ENCODE assay signal across 8 cellular contexts in genomic region chr17:44108440-44109311, GRCh38. TPM values are rescaled to one million over a fixed set of nuclear protein-coding genes. Genes with fewer than 3 reads are reported as not detected.
DNase-seq lines count a peak whose midpoint lies in the region; ATAC-seq and TF ChIP-seq lines count a peak whose summit lies in the region.

No MANE protein-coding gene starts in this region.

- H3K36me3 ChIP-seq in ACC112 (ENCODE audit: insufficient read depth, low read length): no peaks in the 10 kb centered on the region
- peaks cover 17% of the 10 kb centered on the region for H3K36me3 ChIP-seq in endodermal cell (ENCODE audit: control insufficient read depth, insufficient read depth, low read length)
- H3K36me3 ChIP-seq in muscle layer of colon (ENCODE audit: insufficient read depth, low read length): peaks cover 14% of the 10 kb centered on the region

- no peak for ATAC-seq in HG02759 (IDR thresholded peaks at IDR 0.05; ENCODE audit: unreplicated experiment)

- no peaks in the 10 kb centered on the region for H3K27me3 Mint-ChIP-seq in endodermal cell (ENCODE audit: insufficient read depth)

- H3K79me2 ChIP-seq in ACC112 (ENCODE audit: control insufficient read depth, insufficient read depth, low read length, unreplicated experiment): no peaks in the 10 kb centered on the region

- H3K4me1 ChIP-seq in ACC112 (ENCODE audit: control insufficient read depth, insufficient read depth, low read length, unreplicated experiment) (peaks cover 45% of the 10 kb centered on the region), endodermal cell (ENCODE audit: control insufficient read depth, insufficient read depth, low read length) (peaks cover 10% of the 10 kb centered on the region), muscle layer of colon (ENCODE audit: insufficient read depth, low read length) (peaks cover 85% of the 10 kb centered on the region)

- H3K36me3 Mint-ChIP-seq in endodermal cell (ENCODE audit: low read depth): peaks cover 8% of the 10 kb centered on the region

- H3K27me3 ChIP-seq in ACC112 (ENCODE audit: insufficient read depth, low read length): no peaks in the 10 kb centered on the region
- H3K27me3 ChIP-seq in endodermal cell (ENCODE audit: control insufficient read depth, insufficient read depth, low read length, poor library complexity, severe bottlenecking): no peaks in the 10 kb centered on the region
- H3K27me3 ChIP-seq in muscle layer of colon (ENCODE audit: control insufficient read depth in 1 of 2, insufficient read depth in 2 of 2, low read length in 2 of 2): no peaks in the 10 kb centered on the region

- peak overlapping the region; percentile 64 for H3K27ac Mint-ChIP-seq in endodermal cell

- H3K4me3 ChIP-seq in ACC112 (ENCODE audit: low read depth, low read length): peak overlapping the region; percentile 64; the same call in 1 of the 2 replicates
- no peak overlapping the region for H3K4me3 ChIP-seq in endodermal cell (ENCODE audit: low read length)
- peak overlapping the region; percentile 2 to 32 for H3K4me3 ChIP-seq in muscle layer of colon (ENCODE audit: low read depth in 1 of 2, low read length in 2 of 2)

- 74 to 87% methylated on average over 7 to 16 of the region's 16 CpGs for whole genome bisulfite sequencing in endodermal cell (ENCODE audit: insufficient coverage in 1 of 2, insufficient read length in 1 of 2), 2 experiments

- TF ChIP-seq CTCF in endodermal cell (conservative IDR thresholded peaks at IDR 0.05): no peak

- no peak overlapping the region for H3K4me3 Mint-ChIP-seq in endodermal cell

- H2AFZ ChIP-seq in ACC112 (ENCODE audit: low read length, unreplicated experiment): no peak overlapping the region

- DNase-seq in NCI-H524 (lab: John Stamatoyannopoulos, UW) (peak; percentile 84 to 85), endodermal cell (peak; percentile 72), GOT3 (lab: John Stamatoyannopoulos, UW) (no peak), globus pallidus (ENCODE audit: low spot score) (no peak)
- no peak for DNase-seq in central memory CD4-positive, alpha-beta T cell

- H3K9me3 ChIP-seq in endodermal cell (ENCODE audit: control insufficient read depth, low read length) (no peaks in the 10 kb centered on the region), muscle layer of colon (ENCODE audit: low read length) (no peaks in the 10 kb centered on the region)

- peak overlapping the region; percentile 95 for H3K27ac ChIP-seq in ACC112 (ENCODE audit: low read depth, low read length)
- no peak overlapping the region for H3K27ac ChIP-seq in endodermal cell (ENCODE audit: low read depth, low read length)
- H3K27ac ChIP-seq in muscle layer of colon (ENCODE audit: low read depth, low read length): peak overlapping the region; percentile 93

- H3K9ac ChIP-seq in endodermal cell (ENCODE audit: extremely low read depth, low read length, poor library complexity, severe bottlenecking) (no peak overlapping the region), muscle layer of colon (ENCODE audit: low read length) (peak overlapping the region; percentile 66)

- H3K9me3 Mint-ChIP-seq in endodermal cell: no peaks in the 10 kb centered on the region

- H3K4me1 Mint-ChIP-seq in endodermal cell: peaks cover 12% of the 10 kb centered on the region

RNA-seq across cellular contexts. Expression of gene HDAC5, which starts 14.8 kb away (rescaled TPM):
- total RNA-seq in endodermal cell: 10 to 100 TPM; 36.9 to 64.6 TPM
- polyA plus RNA-seq in endodermal cell (2013, experiment 1 of 2): 55.7 TPM
- polyA plus RNA-seq in endodermal cell (2013, experiment 2 of 2): 57.7 TPM

RNA-seq across cellular contexts. Expression of gene HROB, which starts 33.1 kb away (rescaled TPM):
- 10 to 100 TPM; 20.9 to 23.4 TPM for total RNA-seq in endodermal cell
- 10.5 TPM for polyA plus RNA-seq in endodermal cell (2013, experiment 1 of 2)
- 12.0 TPM for polyA plus RNA-seq in endodermal cell (2013, experiment 2 of 2)

RNA-seq across cellular contexts. Expression of gene G6PC3, which starts 38.1 kb away (rescaled TPM):
- 100 to 1,000 TPM in 1 of 2 donors, 10 to 100 TPM in 1; 88.8 to 129 TPM for total RNA-seq in endodermal cell
- polyA plus RNA-seq in endodermal cell (2013, experiment 1 of 2): 107 TPM
- polyA plus RNA-seq in endodermal cell (2013, experiment 2 of 2): 101 TPM

RNA-seq across cellular contexts. Expression of gene LSM12, which starts 42.2 kb away (rescaled TPM):
- 100 to 1,000 TPM in 1 of 2 donors, 10 to 100 TPM in 1; 97.7 to 102 TPM for total RNA-seq in endodermal cell
- 59.9 TPM for polyA plus RNA-seq in endodermal cell (2013, experiment 1 of 2)
- 53.1 TPM for polyA plus RNA-seq in endodermal cell (2013, experiment 2 of 2)

Comparison
In these comparisons a context has a peak if more than half of its experiments do, and no peak if none do; other contexts are left out.
1. DNase-seq: peak in NCI-H524 (2 of 2) and endodermal cell (single experiment); none in GOT3 (single experiment), globus pallidus (single experiment) and central memory CD4-positive, alpha-beta T cell (single experiment).